Comparison of ENCODE assay signal across 8 cellular contexts in the genomic region with DNA sequence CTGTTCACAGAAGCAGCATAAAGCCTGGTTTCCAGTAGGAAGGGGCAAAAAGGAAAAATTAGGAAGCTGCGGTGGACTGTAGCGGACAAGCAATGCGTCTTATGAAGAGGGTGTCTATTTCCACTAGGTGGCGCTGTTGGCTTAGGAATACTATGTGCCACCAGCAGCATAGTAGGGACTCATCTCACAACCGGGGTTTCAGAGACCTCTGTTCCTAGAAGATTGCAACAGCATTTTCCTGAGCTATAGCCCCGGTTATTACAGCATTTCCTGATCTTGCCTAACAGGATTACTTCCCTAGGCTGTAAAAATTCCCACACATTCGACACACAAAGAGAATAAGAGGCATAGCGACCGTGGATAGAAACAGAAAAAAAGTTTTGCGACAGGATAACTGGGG.
DNase-seq lines count a peak whose midpoint lies in the region; ATAC-seq lines count a peak whose summit lies in the region.

No MANE protein-coding gene starts in this region.

- no peaks in the 10 kb centered on the region for H3K4me1 ChIP-seq in adipocyte (ENCODE audit: control insufficient read depth, insufficient read depth, low read length)

- H3K9me3 ChIP-seq in adipocyte (ENCODE audit: control insufficient read depth, low read length) = peaks cover 19% of the 10 kb centered on the region

- DNase-seq in DMS153 treated with DMSO at 0.1 percent for 48 hours (lab: John Stamatoyannopoulos, UW; ENCODE audit: unreplicated experiment) = peak; percentile 8
- peak; percentile 72 for DNase-seq in HT1080 (ENCODE audit: low read depth)
- peak; percentile 79 for DNase-seq in adipocyte (ENCODE audit: low read depth)
- peak; percentile 25 for DNase-seq in inferior parietal cortex (ENCODE audit: extremely low spot score)
- no peak for DNase-seq in central memory CD4-positive, alpha-beta T cell
- no peak for DNase-seq in NCI-H345 treated with DMSO at 0.1 percent for 48 hours (lab: John Stamatoyannopoulos, UW; ENCODE audit: unreplicated experiment)

- no peaks in the 10 kb centered on the region for H3K36me3 ChIP-seq in adipocyte (ENCODE audit: control insufficient read depth, insufficient read depth, low read length, severe bottlenecking)

- ATAC-seq in GM18909 (IDR thresholded peaks at IDR 0.05; ENCODE audit: poor library complexity, unreplicated experiment) (no peak), GM21529 (IDR thresholded peaks at IDR 0.05; ENCODE audit: unreplicated experiment) (no peak)

- H3K4me3 ChIP-seq in adipocyte (ENCODE audit: low read length) = no peak overlapping the region

- no peaks in the 10 kb centered on the region for H3K27me3 ChIP-seq in adipocyte (replicated peaks; ENCODE audit: control insufficient read depth, insufficient read depth, low read length)

- H3K9ac ChIP-seq in adipocyte (ENCODE audit: low read length) = no peak overlapping the region

Comparison
In these comparisons a context has a peak if more than half of its experiments do, and no peak if none do; other contexts are left out.
1. DNase-seq: peak in DMS153 treated with DMSO at 0.1 percent for 48 hours (single experiment), HT1080 (single experiment), adipocyte (single experiment) and inferior parietal cortex (single experiment); none in central memory CD4-positive, alpha-beta T cell (single experiment) and NCI-H345 treated with DMSO at 0.1 percent for 48 hours (single experiment).